In the genomic region with DNA sequence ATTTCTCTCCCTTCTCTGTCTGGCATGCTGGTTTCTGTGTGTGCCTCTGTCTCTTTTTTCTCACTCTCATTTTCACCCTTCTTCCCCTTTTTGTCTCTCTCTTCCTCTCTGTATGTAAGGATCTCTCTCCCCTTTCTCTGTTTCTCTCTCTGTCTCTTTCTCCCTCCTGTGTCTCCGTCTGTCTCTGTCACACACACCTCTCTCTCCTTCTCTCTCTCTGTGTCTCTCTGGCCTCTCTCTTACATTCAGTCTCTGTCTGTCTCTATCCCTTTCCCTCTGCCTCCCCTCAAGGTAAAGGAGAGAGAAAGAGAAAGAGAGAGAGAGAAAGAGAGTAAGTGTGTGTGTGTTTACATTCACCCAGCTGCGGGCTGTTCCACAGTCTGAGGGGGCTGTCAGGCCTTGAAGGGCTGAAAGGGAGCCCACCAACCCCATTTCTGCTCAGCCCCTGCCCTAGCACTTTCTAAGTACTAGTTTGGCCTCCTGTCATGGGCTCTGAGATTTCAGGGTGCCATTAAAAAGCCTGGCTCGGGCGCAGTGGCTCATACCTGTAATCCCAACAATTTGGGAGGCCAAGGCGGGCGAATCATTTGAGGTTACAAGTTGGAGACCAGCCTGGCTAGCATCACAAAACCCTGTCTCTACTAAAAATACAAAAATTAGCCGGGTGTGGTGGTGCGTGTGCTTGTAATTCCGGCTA, we compare ENCODE assay signal across 8 cellular contexts. TPM values are rescaled to one million over a fixed set of nuclear protein-coding genes. Genes with fewer than 3 reads are reported as not detected.
DNase-seq lines count a peak whose midpoint lies in the region; ATAC-seq lines count a peak whose summit lies in the region.

No MANE protein-coding gene starts in this region.

- H3K9me3 ChIP-seq in CD8-positive, alpha-beta memory T cell (ENCODE audit: low read length): no peaks in the 10 kb centered on the region

- no peak overlapping the region for H3K27ac ChIP-seq in CD8-positive, alpha-beta memory T cell (ENCODE audit: low read depth, low read length)

- H3K36me3 ChIP-seq in CD8-positive, alpha-beta memory T cell (ENCODE audit: insufficient read depth, low read length): no peaks in the 10 kb centered on the region

- POLR2A ChIA-PET in CD8-positive, alpha-beta memory T cell (lab: Charles Lee): interaction anchor here (0.6 to 2.7 kb wide), 3 partner anchors 9 to 609 kb away, joined by 3 to 28 read pairs (median 3); a partner anchor contains a TSS

- CTCF ChIA-PET in CD8-positive, alpha-beta memory T cell (lab: Charles Lee): interaction anchor here (0.8 to 2.1 kb wide), 9 partner anchors 8 to 77 kb away, joined by 3 to 9 read pairs (median 5); a partner anchor contains a TSS

- H3K9me3 Mint-ChIP-seq in CD8-positive, alpha-beta memory T cell: no peaks in the 10 kb centered on the region
- no peaks in the 10 kb centered on the region for H3K9me3 Mint-ChIP-seq in activated naive CD8-positive, alpha-beta T cell treated with anti-CD3 and anti-CD28 coated beads, Interleukin-2, amount 50 U/mL, for 24 hours
- no peaks in the 10 kb centered on the region for H3K9me3 Mint-ChIP-seq in natural killer cell treated with Interleukin-12 subunit alpha and Interleukin-12 subunit beta and Interleukin-15 and Interleukin-18, amount 100 ng/mL, for 72 hours

- no peak for DNase-seq in CD8-positive, alpha-beta memory T cell
- no peak for DNase-seq in activated naive CD8-positive, alpha-beta T cell treated with anti-CD3 and anti-CD28 coated beads, Interleukin-2, amount 50 U/mL, for 24 hours
- DNase-seq in natural killer cell treated with Interleukin-12 subunit alpha and Interleukin-12 subunit beta and Interleukin-15 and Interleukin-18, amount 100 ng/mL, for 72 hours (ENCODE audit: low spot score): no peak
- no peak for DNase-seq in effector CD4-positive, alpha-beta T cell
- DNase-seq in putamen (ENCODE audit: low spot score) (no peak), OCI-M2 (lab: John Stamatoyannopoulos, UW; ENCODE audit: unreplicated experiment) (no peak), epidermal melanocyte (ENCODE audit: insufficient read length, low spot score) (no peak)

- H3K4me1 ChIP-seq in CD8-positive, alpha-beta memory T cell (ENCODE audit: insufficient read depth, low read length): peaks cover 7% of the 10 kb centered on the region

- H3K27me3 ChIP-seq in CD8-positive, alpha-beta memory T cell (ENCODE audit: insufficient read depth, low read length, poor library complexity, severe bottlenecking): no peaks in the 10 kb centered on the region

- H3K27ac Mint-ChIP-seq in CD8-positive, alpha-beta memory T cell: peak overlapping the region; percentile 70 to 96 (median 88)
- H3K27ac Mint-ChIP-seq in activated naive CD8-positive, alpha-beta T cell treated with anti-CD3 and anti-CD28 coated beads, Interleukin-2, amount 50 U/mL, for 24 hours: peak overlapping the region; percentile 85
- H3K27ac Mint-ChIP-seq in natural killer cell treated with Interleukin-12 subunit alpha and Interleukin-12 subunit beta and Interleukin-15 and Interleukin-18, amount 100 ng/mL, for 72 hours: peak overlapping the region in 1 of 2 donors; percentile 2

- H3K27me3 Mint-ChIP-seq in CD8-positive, alpha-beta memory T cell: peaks cover 0 to 7% of the 10 kb centered on the region in 2 donors
- no peaks in the 10 kb centered on the region for H3K27me3 Mint-ChIP-seq in activated naive CD8-positive, alpha-beta T cell treated with anti-CD3 and anti-CD28 coated beads, Interleukin-2, amount 50 U/mL, for 24 hours
- H3K27me3 Mint-ChIP-seq in natural killer cell treated with Interleukin-12 subunit alpha and Interleukin-12 subunit beta and Interleukin-15 and Interleukin-18, amount 100 ng/mL, for 72 hours: no peaks in the 10 kb centered on the region

- ATAC-seq in HG03066 (IDR thresholded peaks at IDR 0.05; ENCODE audit: low read depth, unreplicated experiment): peak; percentile 39
- no peak for ATAC-seq in activated naive CD8-positive, alpha-beta T cell treated with anti-CD3 and anti-CD28 coated beads, Interleukin-2, amount 50 U/mL, for 24 hours
- no peak for ATAC-seq in natural killer cell treated with Interleukin-12 subunit alpha and Interleukin-12 subunit beta and Interleukin-15 and Interleukin-18, amount 100 ng/mL, for 72 hours

- peaks cover 10 to 19% (median 13%) of the 10 kb centered on the region in 3 donors for H3K4me1 Mint-ChIP-seq in CD8-positive, alpha-beta memory T cell
- peaks cover 20% of the 10 kb centered on the region for H3K4me1 Mint-ChIP-seq in activated naive CD8-positive, alpha-beta T cell treated with anti-CD3 and anti-CD28 coated beads, Interleukin-2, amount 50 U/mL, for 24 hours
- H3K4me1 Mint-ChIP-seq in natural killer cell treated with Interleukin-12 subunit alpha and Interleukin-12 subunit beta and Interleukin-15 and Interleukin-18, amount 100 ng/mL, for 72 hours (ENCODE audit: low read depth in 2 of 2): peaks cover 14 to 15% of the 10 kb centered on the region in 2 donors

- no peak overlapping the region for H3K4me3 ChIP-seq in CD8-positive, alpha-beta memory T cell (ENCODE audit: low read length)

- H3K4me3 Mint-ChIP-seq in CD8-positive, alpha-beta memory T cell: peak overlapping the region; percentile 87 to 94 (median 93)
- peak overlapping the region; percentile 87 for H3K4me3 Mint-ChIP-seq in activated naive CD8-positive, alpha-beta T cell treated with anti-CD3 and anti-CD28 coated beads, Interleukin-2, amount 50 U/mL, for 24 hours
- H3K4me3 Mint-ChIP-seq in natural killer cell treated with Interleukin-12 subunit alpha and Interleukin-12 subunit beta and Interleukin-15 and Interleukin-18, amount 100 ng/mL, for 72 hours: peak overlapping the region; percentile 76

- H3K36me3 Mint-ChIP-seq in CD8-positive, alpha-beta memory T cell: no peaks in the 10 kb centered on the region
- no peaks in the 10 kb centered on the region for H3K36me3 Mint-ChIP-seq in activated naive CD8-positive, alpha-beta T cell treated with anti-CD3 and anti-CD28 coated beads, Interleukin-2, amount 50 U/mL, for 24 hours (ENCODE audit: low read depth)
- H3K36me3 Mint-ChIP-seq in natural killer cell treated with Interleukin-12 subunit alpha and Interleukin-12 subunit beta and Interleukin-15 and Interleukin-18, amount 100 ng/mL, for 72 hours: no peaks in the 10 kb centered on the region

RNA-seq across cellular contexts. Expression of a gene that starts 9.6 kb away (rescaled TPM):
- 10 to 100 TPM; 38.4 to 47.9 TPM for total RNA-seq in CD8-positive, alpha-beta memory T cell
- 23.1 TPM for polyA plus RNA-seq in CD8-positive, alpha-beta memory T cell
- 10 to 100 TPM; 17.6 to 35.8 TPM for total RNA-seq in natural killer cell treated with Interleukin-12 subunit alpha and Interleukin-12 subunit beta and Interleukin-15 and Interleukin-18, amount 100 ng/mL, for 72 hours

RNA-seq across cellular contexts. Expression of a gene that starts 21.4 kb away (rescaled TPM):
- total RNA-seq in CD8-positive, alpha-beta memory T cell: 1 to 10 TPM; 4.6 to 4.8 TPM
- 1.6 TPM for polyA plus RNA-seq in CD8-positive, alpha-beta memory T cell
- total RNA-seq in natural killer cell treated with Interleukin-12 subunit alpha and Interleukin-12 subunit beta and Interleukin-15 and Interleukin-18, amount 100 ng/mL, for 72 hours: 10 to 100 TPM in 1 of 2 donors, 1 to 10 TPM in 1; 5.7 to 17.6 TPM

RNA-seq across cellular contexts. Expression of a gene that starts 24.0 kb away (rescaled TPM):
- total RNA-seq in CD8-positive, alpha-beta memory T cell: not detected
- not detected for polyA plus RNA-seq in CD8-positive, alpha-beta memory T cell
- total RNA-seq in natural killer cell treated with Interleukin-12 subunit alpha and Interleukin-12 subunit beta and Interleukin-15 and Interleukin-18, amount 100 ng/mL, for 72 hours: not detected
